In genomic region chr3:138389841-138390581, GRCh38 we compare ENCODE assay signal across 11 cellular contexts. TPM values are rescaled to one million over a fixed set of nuclear protein-coding genes. Genes with fewer than 3 reads are reported as not detected.
DNase-seq lines count a peak whose midpoint lies in the region; ATAC-seq and TF ChIP-seq lines count a peak whose summit lies in the region.
"Had no signal": no experiment of that assay in that cellular context is flagged by ENCODE, and none has a peak within 500 bp of the region (broad histone marks: within the 10 kb centered on the region; RNA-seq: fewer than 3 reads in every experiment).

No MANE protein-coding gene starts in this region.

- H3K79me2 ChIP-seq in PC-9 (ENCODE audit: low read depth) = no peaks in the 10 kb centered on the region

- H3K36me3 Mint-ChIP-seq in nephron (ENCODE audit: low read depth) (peaks cover 3% of the 10 kb centered on the region), glutamatergic neuron (ENCODE audit: unreplicated experiment) (no peaks in the 10 kb centered on the region)

- H3K27me3 ChIP-seq in PC-9 (ENCODE audit: insufficient read depth, low read depth) (no peaks in the 10 kb centered on the region), stomach (no peaks in the 10 kb centered on the region)

- no peaks in the 10 kb centered on the region for H3K27me3 Mint-ChIP-seq in nephron (ENCODE audit: low read depth)
- peaks cover 2% of the 10 kb centered on the region for H3K27me3 Mint-ChIP-seq in glutamatergic neuron (ENCODE audit: unreplicated experiment)

- H3K36me3 ChIP-seq in PC-9 (ENCODE audit: low read depth) (no peaks in the 10 kb centered on the region), stomach (no peaks in the 10 kb centered on the region)

- H3K9me3 ChIP-seq in PC-9 (ENCODE audit: insufficient read depth, low read depth) (no peaks in the 10 kb centered on the region), stomach (no peaks in the 10 kb centered on the region)

- H3K4me3 Mint-ChIP-seq in nephron (peak overlapping the region in 1 of 3 experiments; percentile 1), glutamatergic neuron (ENCODE audit: unreplicated experiment) (no peak overlapping the region)

- H3K4me3 ChIP-seq in PC-9 (no peak overlapping the region), stomach (no peak overlapping the region)

- intact Hi-C loops in PC-9 (cut with micrococcal nuclease; ENCODE audit: unreplicated experiment) = no loop called here
- intact Hi-C loops in stomach (cut with DNase I; ENCODE audit: low total_unique reads) = no loop called here

- H3K4me1 Mint-ChIP-seq in nephron (peaks cover 22% of the 10 kb centered on the region), glutamatergic neuron (ENCODE audit: low read depth, unreplicated experiment) (peaks cover 1% of the 10 kb centered on the region)

- H3K9me3 Mint-ChIP-seq in nephron = no peaks in the 10 kb centered on the region
- peaks cover 3% of the 10 kb centered on the region for H3K9me3 Mint-ChIP-seq in glutamatergic neuron (ENCODE audit: unreplicated experiment)

- H3K27ac Mint-ChIP-seq in nephron = peak overlapping the region; percentile 44 to 79 (median 72)
- H3K27ac Mint-ChIP-seq in glutamatergic neuron (ENCODE audit: unreplicated experiment) = no peak overlapping the region

- H3K27ac ChIP-seq in PC-9 (no peak overlapping the region), stomach (peak overlapping the region in 2 of 5 donors; percentile 12 to 17)

- no peak for TF ChIP-seq EP300 in stomach (IDR thresholded peaks at IDR 0.05)

- WGBS in stomach, 5 donors = 63 to 82% (median 74%) methylated on average over 9 of the region's 9 CpGs

- no peaks in the 10 kb centered on the region for H3F3A ChIP-seq in PC-9 (ENCODE audit: insufficient read depth, low read depth)

- no peaks in the 10 kb centered on the region for H4K20me1 ChIP-seq in PC-9 (ENCODE audit: insufficient read depth)

- POLR2A ChIA-PET in PC-9 (lab: Charles Lee; ENCODE audit: unreplicated experiment) = no interaction called here

- no peak overlapping the region for H2AFZ ChIP-seq in PC-9

- H3K4me2 ChIP-seq in PC-9 = peak overlapping the region; percentile 23

- no peak for TF ChIP-seq CTCF in PC-9 (conservative IDR thresholded peaks at IDR 0.05)
- no peak for TF ChIP-seq CTCF in nephron (IDR thresholded peaks at IDR 0.05; ENCODE audit: unreplicated experiment in 3 of 3)
- no peak for TF ChIP-seq CTCF in stomach (IDR thresholded peaks at IDR 0.05)
- TF ChIP-seq CTCF in glutamatergic neuron (IDR thresholded peaks at IDR 0.05; ENCODE audit: partially characterized antibody, unreplicated experiment) = no peak

- H3K4me1 ChIP-seq in PC-9 (replicated peaks; ENCODE audit: insufficient read depth) (peaks cover 12% of the 10 kb centered on the region), stomach (peaks cover 0 to 17% (median 7%) of the 10 kb centered on the region in 4 donors)

- DNase-seq in AG08396 (ENCODE audit: low spot score) (peak; percentile 81), PC-9 (peak; percentile 59 to 82), D341Med (ENCODE audit: low spot score) (no peak), stomach (no peak), glutamatergic neuron (no peak)
- DNase-seq: DND-41, foreskin melanocyte, NCI-H2029 had no signal

- no peaks in the 10 kb centered on the region for H3K9me2 ChIP-seq in PC-9 (ENCODE audit: insufficient read depth)

- no peak for TF ChIP-seq POLR2A in stomach (IDR thresholded peaks at IDR 0.05)

- ATAC-seq in esophagus mucosa (peak; percentile 89), HG03565 (IDR thresholded peaks at IDR 0.05; ENCODE audit: unreplicated experiment) (no peak)

- CTCF ChIA-PET in PC-9 (lab: Charles Lee) = interaction anchor here (0.5 kb wide), 1 partner anchor 40 kb away, joined by 10 read pairs; no protein-coding TSS in a partner anchor

- TSS peak; percentile 80 for BruUV-seq in PC-9 (replicated peaks; lab: Mats Ljungman, UMichigan)

RNA-seq across cellular contexts. Expression of gene MRAS, which starts 41.6 kb away (rescaled TPM):
- total RNA-seq in PC-9 (2021) = 2.4 TPM in 2 replicates
- total RNA-seq in esophagus mucosa = 1.6 TPM
- total RNA-seq in stomach = 10 to 100 TPM in 4 of 5 donors, 1 to 10 TPM in 1; 5.5 to 28.0 (median 11.0) TPM
- 10 to 100 TPM in 1 of 3 donors, 1 to 10 TPM in 2; 4.4 to 10.3 (median 7.6) TPM for polyA plus RNA-seq in stomach
- 41.5 TPM for total RNA-seq in glutamatergic neuron (ENCODE audit: unreplicated experiment)

RNA-seq across cellular contexts. Expression of gene ESYT3, which starts 44.4 kb away (rescaled TPM):
- 6.4 and 8.0 TPM in 2 replicates for total RNA-seq in PC-9 (2021)
- total RNA-seq in esophagus mucosa = 0.80 TPM
- total RNA-seq in stomach = 1 to 10 TPM in 4 of 5 donors, not detected in 1; 2.8 to 7.1 (median 4.2) TPM
- under 1 TPM; 0.44 to 0.53 (median 0.46) TPM for polyA plus RNA-seq in stomach
- total RNA-seq in glutamatergic neuron (ENCODE audit: unreplicated experiment) = not detected

Comparison
In these comparisons a context has a peak if more than half of its experiments do, and no peak if none do; other contexts are left out.
1. DNase-seq: peak in AG08396 (single experiment) and PC-9 (2 of 2); none in D341Med (single experiment), stomach (single experiment) and glutamatergic neuron (single experiment).